In the genomic region with DNA sequence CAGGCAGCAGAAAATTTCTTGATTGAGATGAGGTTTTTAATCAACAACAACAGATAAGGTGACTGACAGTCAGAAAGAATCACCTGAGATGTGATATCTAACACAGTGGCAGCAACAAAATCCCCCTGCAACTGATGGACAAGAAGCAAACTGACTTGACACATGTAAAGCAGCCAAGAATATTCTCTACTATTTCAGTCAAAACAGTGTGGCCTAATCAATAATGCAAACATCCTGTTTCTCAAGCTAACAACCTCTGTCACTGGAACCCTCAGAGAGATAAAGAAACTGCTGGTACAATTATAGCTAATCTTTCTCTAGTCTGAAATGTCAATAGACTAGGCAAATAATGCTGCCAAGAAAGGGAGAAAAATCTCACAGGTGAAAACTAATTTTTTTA, we compare ENCODE assay signal across 19 cellular contexts. TPM values are rescaled to one million over a fixed set of nuclear protein-coding genes. Genes with fewer than 3 reads are reported as not detected.
A peak's percentile ranks its signal among the peaks of the same experiment; 100 is the strongest.
DNase-seq lines count a peak whose midpoint lies in the region; ATAC-seq, FAIRE-seq and TF ChIP-seq lines count a peak whose summit lies in the region.
"Had no signal": no experiment of that assay in that cellular context is flagged by ENCODE, and none has a peak within 500 bp of the region (broad histone marks: within the 10 kb centered on the region; RNA-seq: fewer than 3 reads in every experiment).

No MANE protein-coding gene starts in this region.

- FAIRE-seq in H54 (lab: Jason Lieb, UNC): no peak
- FAIRE-seq: keratinocyte had no signal

- intact Hi-C loops in right lobe of liver (cut with DNase I): no loop called here
- intact Hi-C loops in psoas muscle (cut with DNase I): no loop called here

- TF ChIP-seq CTCF in right lobe of liver (IDR thresholded peaks at IDR 0.05) (no peak), psoas muscle (IDR thresholded peaks at IDR 0.05) (no peak)

- H3K9me3 ChIP-seq in right lobe of liver: no peaks in the 10 kb centered on the region
- no peaks in the 10 kb centered on the region for H3K9me3 ChIP-seq in psoas muscle
- H3K9me3 ChIP-seq: right atrium auricular region had no signal

- H3K27me3 ChIP-seq in right lobe of liver (no peaks in the 10 kb centered on the region), psoas muscle (ENCODE audit: insufficient read depth in 3 of 3, low read length in 2 of 3) (peaks cover 0 to 20% (median 8%) of the 10 kb centered on the region in 3 donors)
- H3K27me3 ChIP-seq: right atrium auricular region had no signal

- peak; percentile 90 for ATAC-seq in GM18907 (IDR thresholded peaks at IDR 0.05; ENCODE audit: unreplicated experiment)
- peak; percentile 89 for ATAC-seq in HG02623 (IDR thresholded peaks at IDR 0.05; ENCODE audit: unreplicated experiment)
- peak; percentile 93 for ATAC-seq in HG03432 (IDR thresholded peaks at IDR 0.05; ENCODE audit: unreplicated experiment)
- ATAC-seq in right lobe of liver: peak; percentile 91 to 98 (median 98)
- no peak for ATAC-seq in psoas muscle

- H3K4me3 ChIP-seq in right lobe of liver: no peak overlapping the region
- no peak overlapping the region for H3K4me3 ChIP-seq in psoas muscle
- H3K4me3 ChIP-seq: dorsolateral prefrontal cortex, right atrium auricular region had no signal

- H3K36me3 ChIP-seq in right lobe of liver: no peaks in the 10 kb centered on the region
- no peaks in the 10 kb centered on the region for H3K36me3 ChIP-seq in psoas muscle (ENCODE audit: insufficient read depth in 1 of 2, low read depth in 1 of 2)
- H3K36me3 ChIP-seq: right atrium auricular region had no signal

- TF ChIP-seq POLR2A in right lobe of liver (IDR thresholded peaks at IDR 0.05) (no peak), H54 (IDR thresholded peaks at IDR 0.05; ENCODE audit: low read depth, low read length) (no peak)

- DNase-seq in right lobe of liver (no peak), NCI-H1048 (lab: John Stamatoyannopoulos, UW) (no peak), psoas muscle (no peak), H54 (ENCODE audit: insufficient read length, low spot score) (no peak)
- no peak for DNase-seq in central memory CD4-positive, alpha-beta T cell
- DNase-seq: amygdala, dorsolateral prefrontal cortex, MM.1S, NCI-H524 had no signal

- H3K27ac ChIP-seq in right lobe of liver: no peak overlapping the region
- H3K27ac ChIP-seq in psoas muscle: no peak overlapping the region
- H3K27ac ChIP-seq: dorsolateral prefrontal cortex, HL-60, right atrium auricular region had no signal

- peaks cover 0 to 17% (median 7%) of the 10 kb centered on the region in 4 donors for H3K4me1 ChIP-seq in right lobe of liver
- no peaks in the 10 kb centered on the region for H3K4me1 ChIP-seq in psoas muscle
- H3K4me1 ChIP-seq: right atrium auricular region had no signal

RNA-seq across cellular contexts. Expression of a gene that starts 4.6 kb away (rescaled TPM):
- total RNA-seq in right lobe of liver (not detected), psoas muscle (under 1 TPM in 1 of 4 donors, not detected in 3; 0.52 TPM)
- 1 to 10 TPM in 1 of 3 donors, under 1 TPM in 2; 0.03 to 3.8 (median 0.18) TPM for polyA plus RNA-seq in psoas muscle
- total RNA-seq: fibroblast of villous mesenchyme, G401, subcutaneous adipose tissue had no signal
- polyA plus RNA-seq: CD14-positive monocyte, keratinocyte had no signal

RNA-seq across cellular contexts. Expression of a gene that starts 55.9 kb away (rescaled TPM):
- total RNA-seq in right lobe of liver (10 to 100 TPM in 5 of 6 experiments, 1 to 10 TPM in 1; 8.7 to 22.0 (median 11.2) TPM), psoas muscle (10 to 100 TPM; 16.7 to 21.3 (median 17.1) TPM)
- 1 to 10 TPM; 1.9 to 6.8 (median 2.1) TPM for polyA plus RNA-seq in psoas muscle

Comparison
In these comparisons a context has a peak if more than half of its experiments do, and no peak if none do; other contexts are left out.
1. ATAC-seq: peak in GM18907 (single experiment), HG02623 (single experiment), HG03432 (single experiment) and right lobe of liver (4 of 4); none in psoas muscle (0 of 4).